Comparison of ENCODE assay signal across 20 cellular contexts in genomic region chr1:118863688-118864087, GRCh38.
"Had no signal": no experiment of that assay in that cellular context is flagged by ENCODE, and none has a peak within 500 bp of the region (broad histone marks: within the 10 kb centered on the region; RNA-seq: fewer than 3 reads in every experiment).

No MANE protein-coding gene starts in this region.

- H3K27ac ChIP-seq: colonic mucosa, esophagus squamous epithelium, left ventricle myocardium inferior, sigmoid colon, skin epidermis, stomach, thoracic aorta, transverse colon had no signal

- FAIRE-seq: kidney had no signal

- H3K4me1 ChIP-seq: colonic mucosa, esophagus squamous epithelium, left ventricle myocardium inferior, sigmoid colon, stomach, transverse colon had no signal

- H3K4me3 ChIP-seq: colonic mucosa, esophagus squamous epithelium, left ventricle myocardium inferior, lung, sigmoid colon, skin epidermis, stomach, thoracic aorta, transverse colon had no signal

- DNase-seq: colonic mucosa; dermis blood vessel endothelial cell; esophagus squamous epithelium; foreskin fibroblast; immature natural killer cell; kidney; left cardiac atrium; left ventricle myocardium inferior; mesendoderm; naive thymus-derived CD4-positive, alpha-beta T cell; posterior cingulate gyrus; sigmoid colon; stimulated activated CD4-positive, alpha-beta T cell treated with anti-CD3 and anti-CD28 coated beads, Interleukin-12 subunit alpha, Interleukin-12 subunit beta, amount 100 ng/mL, for 4 hours; stimulated activated naive CD4-positive, alpha-beta T cell; stomach; substantia nigra; transverse colon had no signal

- ATAC-seq: left cardiac atrium; naive thymus-derived CD4-positive, alpha-beta T cell had no signal

- H3K36me3 ChIP-seq: colonic mucosa, esophagus squamous epithelium, left ventricle myocardium inferior, sigmoid colon, stomach, thoracic aorta, transverse colon had no signal

- H3K27me3 ChIP-seq: colonic mucosa, sigmoid colon, stomach, transverse colon had no signal

- H3K9me3 ChIP-seq: colonic mucosa, esophagus squamous epithelium, left ventricle myocardium inferior, sigmoid colon, thoracic aorta, transverse colon had no signal
